Comparison of ENCODE assay signal across 1 cellular context in the genomic region with DNA sequence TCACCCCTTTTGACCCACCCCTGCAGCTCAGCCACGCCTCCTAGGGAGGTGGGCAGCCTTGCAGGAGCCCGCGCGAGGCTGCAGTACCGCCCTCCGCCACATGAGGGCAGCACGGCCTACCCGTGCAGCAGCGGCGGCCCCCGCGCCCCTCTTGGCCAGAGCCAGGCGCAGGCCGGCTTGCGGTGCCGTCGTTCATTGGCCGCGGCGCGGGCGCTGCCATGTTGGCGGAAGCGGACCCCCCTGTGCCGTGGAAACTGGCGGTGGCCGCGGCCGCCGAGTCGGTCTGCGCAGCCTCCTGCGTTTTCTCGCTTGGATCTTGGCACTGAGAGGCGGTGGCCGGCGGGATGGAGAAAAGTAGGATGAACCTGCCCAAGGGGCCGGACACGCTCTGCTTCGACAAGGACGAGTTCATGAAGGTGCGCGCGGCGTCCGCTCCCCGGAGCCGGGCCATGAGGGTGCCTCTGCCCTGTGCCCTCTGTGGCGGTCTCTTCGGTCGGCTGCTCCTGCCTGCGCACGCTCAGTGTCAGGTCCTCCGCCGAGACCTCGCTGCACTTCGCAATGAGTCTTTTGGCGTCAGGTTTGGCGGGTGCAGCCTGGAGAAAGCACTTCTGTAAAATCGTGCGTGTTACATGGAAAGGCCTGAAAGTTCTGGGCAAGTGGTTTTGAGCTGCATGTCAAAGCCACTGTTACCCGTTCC.
A peak's percentile ranks its signal among the peaks of the same experiment; 100 is the strongest.
TF ChIP-seq lines count a peak whose summit lies in the region.

A gene with protein sequence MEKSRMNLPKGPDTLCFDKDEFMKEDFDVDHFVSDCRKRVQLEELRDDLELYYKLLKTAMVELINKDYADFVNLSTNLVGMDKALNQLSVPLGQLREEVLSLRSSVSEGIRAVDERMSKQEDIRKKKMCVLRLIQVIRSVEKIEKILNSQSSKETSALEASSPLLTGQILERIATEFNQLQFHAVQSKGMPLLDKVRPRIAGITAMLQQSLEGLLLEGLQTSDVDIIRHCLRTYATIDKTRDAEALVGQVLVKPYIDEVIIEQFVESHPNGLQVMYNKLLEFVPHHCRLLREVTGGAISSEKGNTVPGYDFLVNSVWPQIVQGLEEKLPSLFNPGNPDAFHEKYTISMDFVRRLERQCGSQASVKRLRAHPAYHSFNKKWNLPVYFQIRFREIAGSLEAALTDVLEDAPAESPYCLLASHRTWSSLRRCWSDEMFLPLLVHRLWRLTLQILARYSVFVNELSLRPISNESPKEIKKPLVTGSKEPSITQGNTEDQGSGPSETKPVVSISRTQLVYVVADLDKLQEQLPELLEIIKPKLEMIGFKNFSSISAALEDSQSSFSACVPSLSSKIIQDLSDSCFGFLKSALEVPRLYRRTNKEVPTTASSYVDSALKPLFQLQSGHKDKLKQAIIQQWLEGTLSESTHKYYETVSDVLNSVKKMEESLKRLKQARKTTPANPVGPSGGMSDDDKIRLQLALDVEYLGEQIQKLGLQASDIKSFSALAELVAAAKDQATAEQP (plus strand): TSS at position 219 of the 697 bp plus-strand sequence. CDS start 126 bp downstream, at position 345.

TF ChIP-seq in GM23338, 12 proteins besides CTCF, POLR2A, EP300 and RAD21:
- TF ChIP-seq, protein P1, sequence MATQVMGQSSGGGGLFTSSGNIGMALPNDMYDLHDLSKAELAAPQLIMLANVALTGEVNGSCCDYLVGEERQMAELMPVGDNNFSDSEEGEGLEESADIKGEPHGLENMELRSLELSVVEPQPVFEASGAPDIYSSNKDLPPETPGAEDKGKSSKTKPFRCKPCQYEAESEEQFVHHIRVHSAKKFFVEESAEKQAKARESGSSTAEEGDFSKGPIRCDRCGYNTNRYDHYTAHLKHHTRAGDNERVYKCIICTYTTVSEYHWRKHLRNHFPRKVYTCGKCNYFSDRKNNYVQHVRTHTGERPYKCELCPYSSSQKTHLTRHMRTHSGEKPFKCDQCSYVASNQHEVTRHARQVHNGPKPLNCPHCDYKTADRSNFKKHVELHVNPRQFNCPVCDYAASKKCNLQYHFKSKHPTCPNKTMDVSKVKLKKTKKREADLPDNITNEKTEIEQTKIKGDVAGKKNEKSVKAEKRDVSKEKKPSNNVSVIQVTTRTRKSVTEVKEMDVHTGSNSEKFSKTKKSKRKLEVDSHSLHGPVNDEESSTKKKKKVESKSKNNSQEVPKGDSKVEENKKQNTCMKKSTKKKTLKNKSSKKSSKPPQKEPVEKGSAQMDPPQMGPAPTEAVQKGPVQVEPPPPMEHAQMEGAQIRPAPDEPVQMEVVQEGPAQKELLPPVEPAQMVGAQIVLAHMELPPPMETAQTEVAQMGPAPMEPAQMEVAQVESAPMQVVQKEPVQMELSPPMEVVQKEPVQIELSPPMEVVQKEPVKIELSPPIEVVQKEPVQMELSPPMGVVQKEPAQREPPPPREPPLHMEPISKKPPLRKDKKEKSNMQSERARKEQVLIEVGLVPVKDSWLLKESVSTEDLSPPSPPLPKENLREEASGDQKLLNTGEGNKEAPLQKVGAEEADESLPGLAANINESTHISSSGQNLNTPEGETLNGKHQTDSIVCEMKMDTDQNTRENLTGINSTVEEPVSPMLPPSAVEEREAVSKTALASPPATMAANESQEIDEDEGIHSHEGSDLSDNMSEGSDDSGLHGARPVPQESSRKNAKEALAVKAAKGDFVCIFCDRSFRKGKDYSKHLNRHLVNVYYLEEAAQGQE (IDR thresholded peaks at IDR 0.05; ENCODE audit: unreplicated experiment), result no peak
- peak; percentile 91 for TF ChIP-seq POLR2AphosphoS5 (IDR thresholded peaks at IDR 0.05; ENCODE audit: low read depth)
- TF ChIP-seq ZNF331 (CRISPR knock-in tag; IDR thresholded peaks at IDR 0.05; ENCODE audit: low read depth), result no peak
- TF ChIP-seq ZNF114 (CRISPR knock-in tag; IDR thresholded peaks at IDR 0.05), result no peak
- no peak for TF ChIP-seq EZH2phosphoT487 (IDR thresholded peaks at IDR 0.05; ENCODE audit: unreplicated experiment)
- TF ChIP-seq CREB1 (CRISPR knock-in tag; IDR thresholded peaks at IDR 0.05; ENCODE audit: low read depth), result peak; percentile 72
- TF ChIP-seq, protein P2, sequence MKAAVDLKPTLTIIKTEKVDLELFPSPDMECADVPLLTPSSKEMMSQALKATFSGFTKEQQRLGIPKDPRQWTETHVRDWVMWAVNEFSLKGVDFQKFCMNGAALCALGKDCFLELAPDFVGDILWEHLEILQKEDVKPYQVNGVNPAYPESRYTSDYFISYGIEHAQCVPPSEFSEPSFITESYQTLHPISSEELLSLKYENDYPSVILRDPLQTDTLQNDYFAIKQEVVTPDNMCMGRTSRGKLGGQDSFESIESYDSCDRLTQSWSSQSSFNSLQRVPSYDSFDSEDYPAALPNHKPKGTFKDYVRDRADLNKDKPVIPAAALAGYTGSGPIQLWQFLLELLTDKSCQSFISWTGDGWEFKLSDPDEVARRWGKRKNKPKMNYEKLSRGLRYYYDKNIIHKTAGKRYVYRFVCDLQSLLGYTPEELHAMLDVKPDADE (IDR thresholded peaks at IDR 0.05), result peak; percentile 82
TF ChIP-seq in GM23338: peak in this region for 3.
